25 cellular contexts compared by ENCODE assay signal in genomic region chr19:28430214-28430613, GRCh38.
"Had no signal": no experiment of that assay in that cellular context is flagged by ENCODE, and none has a peak within 500 bp of the region (broad histone marks: within the 10 kb centered on the region; RNA-seq: fewer than 3 reads in every experiment).

No MANE protein-coding gene starts in this region.

- ATAC-seq: effector memory CD8-positive, alpha-beta T cell; esophagus mucosa; gastrocnemius medialis; heart right ventricle; left cardiac atrium; left lung; left ventricle myocardium superior; lower lobe of right lung; mucosa of descending colon had no signal

- H3K27ac Mint-ChIP-seq: dendritic cell treated with granulocyte-macrophage colony-stimulating factor and Interleukin-4, amounts not matched to agents 40 ng/mL and 50 ng/mL, for 4 days; effector memory CD8-positive, alpha-beta T cell; endodermal cell; mesothelial cell of epicardium had no signal

- DNase-seq: colonic mucosa; cortex of kidney; effector CD8-positive, alpha-beta T cell; effector memory CD8-positive, alpha-beta T cell; endodermal cell; erythroblast; esophagus squamous epithelium; foreskin fibroblast; foreskin melanocyte; gastrocnemius medialis; glutamatergic neuron; head of caudate nucleus; heart right ventricle; hippocampal formation; left cardiac atrium; left lung; left ventricle myocardium superior; lower lobe of right lung; mesenchymal stem cell; mucosa of descending colon; naive B cell had no signal

- H3K36me3 Mint-ChIP-seq: mesothelial cell of epicardium had no signal

- H3K9me3 ChIP-seq: colonic mucosa, gastrocnemius medialis, heart right ventricle, left lung, lower lobe of right lung, mucosa of descending colon had no signal

- H3K27ac ChIP-seq: colonic mucosa, epithelial cell of prostate, esophagus squamous epithelium, gastrocnemius medialis, heart right ventricle, left lung, lower lobe of right lung had no signal

- H3K27me3 ChIP-seq: colonic mucosa, esophagus squamous epithelium had no signal

- H3K36me3 ChIP-seq: colonic mucosa, esophagus squamous epithelium, gastrocnemius medialis, heart right ventricle, left lung, lower lobe of right lung had no signal

- H3K4me3 ChIP-seq: colonic mucosa, esophagus squamous epithelium, gastrocnemius medialis, heart right ventricle, left lung, lower lobe of right lung, mucosa of descending colon had no signal

- H3K4me1 ChIP-seq: colonic mucosa, esophagus squamous epithelium, gastrocnemius medialis, left lung, lower lobe of right lung had no signal

- H3K4me3 Mint-ChIP-seq: dendritic cell treated with granulocyte-macrophage colony-stimulating factor and Interleukin-4, amounts not matched to agents 40 ng/mL and 50 ng/mL, for 4 days; effector memory CD8-positive, alpha-beta T cell; endodermal cell; mesothelial cell of epicardium; naive B cell had no signal
